ENCODE assay signal across 8 cellular contexts in genomic region chr13:40665754-40666057, GRCh38. TPM values are rescaled to one million over a fixed set of nuclear protein-coding genes. Genes with fewer than 3 reads are reported as not detected.
A peak's percentile ranks its signal among the peaks of the same experiment; 100 is the strongest.
DNase-seq lines count a peak whose midpoint lies in the region; ATAC-seq and TF ChIP-seq lines count a peak whose summit lies in the region.

No MANE protein-coding gene starts in this region.

- peaks cover 50% of the 10 kb centered on the region for H3K4me1 Mint-ChIP-seq in activated T-helper 1 cell treated with anti-CD3 and anti-CD28 coated beads, Interleukin-12 subunit alpha, Interleukin-12 subunit beta, Interleukin-2, Interleukin-4 antibody, amounts not matched to agents 30 ng/mL and 10 ng/mL and 1 ng/mL, durations not matched to agents 14 hours and 24 hours and 36 hours (ENCODE audit: low read depth)

- no peak for TF ChIP-seq CTCF in foreskin keratinocyte (conservative IDR thresholded peaks at IDR 0.05)
- no peak for TF ChIP-seq CTCF in spleen (IDR thresholded peaks at IDR 0.05 in 8 of 11, conservative IDR thresholded peaks at IDR 0.05 in 3 of 11)

- peaks cover 25% of the 10 kb centered on the region for H3K4me1 ChIP-seq in foreskin keratinocyte
- peaks cover 35 to 54% (median 47%) of the 10 kb centered on the region in 6 donors for H3K4me1 ChIP-seq in spleen

- H3K36me3 Mint-ChIP-seq in activated T-helper 1 cell treated with anti-CD3 and anti-CD28 coated beads, Interleukin-12 subunit alpha, Interleukin-12 subunit beta, Interleukin-2, Interleukin-4 antibody, amounts not matched to agents 30 ng/mL and 10 ng/mL and 1 ng/mL, durations not matched to agents 14 hours and 24 hours and 36 hours (ENCODE audit: low read depth), result peaks cover 15% of the 10 kb centered on the region

- H3K27ac Mint-ChIP-seq in activated T-helper 1 cell treated with anti-CD3 and anti-CD28 coated beads, Interleukin-12 subunit alpha, Interleukin-12 subunit beta, Interleukin-2, Interleukin-4 antibody, amounts not matched to agents 30 ng/mL and 10 ng/mL and 1 ng/mL, durations not matched to agents 14 hours and 24 hours and 36 hours, result peak overlapping the region; percentile 92

- WGBS in spleen, 5 donors, result 0 to 1% (median 1%) methylated on average over 14 to 46 of the region's 46 CpGs

- TF ChIP-seq POLR2A in spleen (IDR thresholded peaks at IDR 0.05), result no peak

- DNase-seq in DMS 273 (lab: John Stamatoyannopoulos, UW; ENCODE audit: unreplicated experiment) (peak; percentile 64), DMS 273 treated with DMSO at 0.1 percent for 48 hours (lab: John Stamatoyannopoulos, UW) (no peak), foreskin keratinocyte (no peak), spleen (no peak), amniotic stem cell (lab: John Stamatoyannopoulos, UW) (no peak), EL (no peak)
- DNase-seq in activated T-helper 1 cell treated with anti-CD3 and anti-CD28 coated beads, Interleukin-12 subunit alpha, Interleukin-12 subunit beta, Interleukin-2, Interleukin-4 antibody, amounts not matched to agents 30 ng/mL and 10 ng/mL and 1 ng/mL, durations not matched to agents 14 hours and 24 hours and 36 hours (ENCODE audit: low spot score), result peak; percentile 29

- intact Hi-C loops in activated T-helper 1 cell treated with anti-CD3 and anti-CD28 coated beads, Interleukin-12 subunit alpha, Interleukin-12 subunit beta, Interleukin-2, Interleukin-4 antibody, amounts not matched to agents 30 ng/mL and 10 ng/mL and 1 ng/mL, durations not matched to agents 14 hours and 24 hours and 36 hours (cut with micrococcal nuclease), result loop anchor here (1.0 to 5.0 kb wide), 5 partner anchors 13 to 978 kb away; partner anchors contain the start of gene WBP4
- intact Hi-C loops in spleen (cut with DNase I; ENCODE audit: low total_unique reads), result no loop called here

- no peaks in the 10 kb centered on the region for H3K36me3 ChIP-seq in spleen

- no peaks in the 10 kb centered on the region for H3K9me3 ChIP-seq in spleen

- H3K27me3 ChIP-seq in foreskin keratinocyte (no peaks in the 10 kb centered on the region), spleen (replicated peaks in 1 of 7) (no peaks in the 10 kb centered on the region)

- peaks cover 2% of the 10 kb centered on the region for H3K27me3 Mint-ChIP-seq in activated T-helper 1 cell treated with anti-CD3 and anti-CD28 coated beads, Interleukin-12 subunit alpha, Interleukin-12 subunit beta, Interleukin-2, Interleukin-4 antibody, amounts not matched to agents 30 ng/mL and 10 ng/mL and 1 ng/mL, durations not matched to agents 14 hours and 24 hours and 36 hours (ENCODE audit: insufficient read depth)

- H3K4me3 ChIP-seq in spleen, result peak overlapping the region; percentile 80 to 95 (median 88)

- no peaks in the 10 kb centered on the region for H3K9me3 Mint-ChIP-seq in activated T-helper 1 cell treated with anti-CD3 and anti-CD28 coated beads, Interleukin-12 subunit alpha, Interleukin-12 subunit beta, Interleukin-2, Interleukin-4 antibody, amounts not matched to agents 30 ng/mL and 10 ng/mL and 1 ng/mL, durations not matched to agents 14 hours and 24 hours and 36 hours

- ATAC-seq in HG03442 (IDR thresholded peaks at IDR 0.05; ENCODE audit: unreplicated experiment) (peak; percentile 1), foreskin keratinocyte (peak; percentile 18)

- H3K4me3 Mint-ChIP-seq in activated T-helper 1 cell treated with anti-CD3 and anti-CD28 coated beads, Interleukin-12 subunit alpha, Interleukin-12 subunit beta, Interleukin-2, Interleukin-4 antibody, amounts not matched to agents 30 ng/mL and 10 ng/mL and 1 ng/mL, durations not matched to agents 14 hours and 24 hours and 36 hours, result peak overlapping the region; percentile 91

- peak overlapping the region; percentile 77 for H3K27ac ChIP-seq in foreskin keratinocyte
- peak overlapping the region; percentile 93 to 100 (median 99) for H3K27ac ChIP-seq in spleen

RNA-seq across cellular contexts. Expression of gene FOXO1, which starts 0.7 kb away (rescaled TPM):
- total RNA-seq in activated T-helper 1 cell treated with anti-CD3 and anti-CD28 coated beads, Interleukin-12 subunit alpha, Interleukin-12 subunit beta, Interleukin-2, Interleukin-4 antibody, amounts not matched to agents 30 ng/mL and 10 ng/mL and 1 ng/mL, durations not matched to agents 14 hours and 24 hours and 36 hours, result 41.9 and 43.1 TPM in 2 replicates
- total RNA-seq in foreskin keratinocyte (7.8 and 8.7 TPM in 2 replicates), spleen (10 to 100 TPM; 39.7 to 58.9 (median 51.2) TPM)
- polyA plus RNA-seq in foreskin keratinocyte (2.3 and 2.4 TPM in 2 replicates), spleen (10 to 100 TPM in 2 of 3 donors, 1 to 10 TPM in 1; 7.1 to 10.8 (median 10.4) TPM)

Comparison
In these comparisons a context has a peak if more than half of its experiments do, and no peak if none do; other contexts are left out.
1. DNase-seq: peak in DMS 273 (single experiment) and activated T-helper 1 cell treated with anti-CD3 and anti-CD28 coated beads, Interleukin-12 subunit alpha, Interleukin-12 subunit beta, Interleukin-2, Interleukin-4 antibody, amounts not matched to agents 30 ng/mL and 10 ng/mL and 1 ng/mL, durations not matched to agents 14 hours and 24 hours and 36 hours (single experiment); none in DMS 273 treated with DMSO at 0.1 percent for 48 hours (single experiment), foreskin keratinocyte (0 of 2), spleen (single experiment), amniotic stem cell (single experiment) and EL (single experiment).